ENCODE assay signal across 38 cellular contexts in genomic region chr3:190158261-190158660, GRCh38. TPM values are rescaled to one million over a fixed set of nuclear protein-coding genes. Genes with fewer than 3 reads are reported as not detected.
"Had no signal": no experiment of that assay in that cellular context is flagged by ENCODE, and none has a peak within 500 bp of the region (broad histone marks: within the 10 kb centered on the region; RNA-seq: fewer than 3 reads in every experiment).

No MANE protein-coding gene starts in this region.

- H3K4me1 ChIP-seq: body of pancreas, breast epithelium had no signal

- H3K36me3 Mint-ChIP-seq: activated CD4-positive, alpha-beta memory T cell treated with anti-CD3 and anti-CD28 coated beads for 36 hours; activated CD8-positive, alpha-beta memory T cell treated with anti-CD3 and anti-CD28 coated beads, Interleukin-2, amount 10 ng/mL, durations not matched to agents 7 days and 5 days; activated naive CD8-positive, alpha-beta T cell treated with anti-CD3 and anti-CD28 coated beads for 36 hours had no signal

- H3K9me3 ChIP-seq: adrenal gland, body of pancreas, breast epithelium had no signal

- H3K4me3 ChIP-seq: adrenal gland, body of pancreas, breast epithelium, cardiac muscle cell had no signal

- FAIRE-seq: TTC549 had no signal

- H3K27ac Mint-ChIP-seq: activated B cell treated with CpG ODN at 0.5 μM for 24 hours; activated CD4-positive, alpha-beta memory T cell treated with anti-CD3 and anti-CD28 coated beads for 36 hours; activated CD4-positive, alpha-beta T cell treated with anti-CD3 and anti-CD28 coated beads, Interleukin-2, amount 10 ng/mL, durations not matched to agents 24 days and 14 days; activated CD8-positive, alpha-beta memory T cell treated with anti-CD3 and anti-CD28 coated beads, Interleukin-2, amount 10 ng/mL, durations not matched to agents 7 days and 5 days; activated CD8-positive, alpha-beta T cell treated with anti-CD3 and anti-CD28 coated beads, Interleukin-2, amount 10 ng/mL, durations not matched to agents 7 days and 5 days; activated naive CD4-positive, alpha-beta T cell treated with anti-CD3 and anti-CD28 coated beads for 36 hours; activated naive CD4-positive, alpha-beta T cell treated with anti-CD3 and anti-CD28 coated beads, Interleukin-2, amount 50 U/mL, for 72 hours; activated naive CD8-positive, alpha-beta T cell treated with anti-CD3 and anti-CD28 coated beads for 36 hours; activated T-cell treated with anti-CD3 and anti-CD28 coated beads, Interleukin-2, amount 50 U/mL, for 24 hours; activated T-helper 2 cell treated with anti-CD3 and anti-CD28 coated beads, Interferon-gamma antibody, Interleukin-2, Interleukin-4, amounts not matched to agents 10 μg/mL and 5 μg/mL and 100 μg/mL, durations not matched to agents 14 hours and 24 hours and 36 hours; T-helper 1 cell treated with Interleukin-12 subunit alpha and Interleukin-12 subunit beta and Interleukin-4 antibody, amounts not matched to agents 30 μg/mL and 1 μg/mL, for 36 hours; T-helper 2 cell treated with Interferon-gamma antibody and Interleukin-4, amounts not matched to agents 5 μg/mL and 100 μg/mL, for 36 hours had no signal

- H3K4me1 Mint-ChIP-seq: activated B cell treated with CpG ODN at 0.5 μM for 24 hours; activated CD4-positive, alpha-beta T cell treated with anti-CD3 and anti-CD28 coated beads, Interleukin-2, amount 10 ng/mL, durations not matched to agents 24 days and 14 days; activated CD8-positive, alpha-beta memory T cell treated with anti-CD3 and anti-CD28 coated beads, Interleukin-2, amount 10 ng/mL, durations not matched to agents 7 days and 5 days; activated naive CD8-positive, alpha-beta T cell treated with anti-CD3 and anti-CD28 coated beads for 36 hours; central memory CD8-positive, alpha-beta T cell had no signal

- H3K9me3 Mint-ChIP-seq: activated B cell treated with CpG ODN at 0.5 μM for 24 hours; activated naive CD4-positive, alpha-beta T cell treated with anti-CD3 and anti-CD28 coated beads, Interleukin-2, amount 50 U/mL, for 72 hours; activated T-helper 2 cell treated with anti-CD3 and anti-CD28 coated beads, Interferon-gamma antibody, Interleukin-2, Interleukin-4, amounts not matched to agents 10 μg/mL and 5 μg/mL and 100 μg/mL, durations not matched to agents 14 hours and 24 hours and 36 hours; central memory CD8-positive, alpha-beta T cell; T-helper 1 cell treated with Interleukin-12 subunit alpha and Interleukin-12 subunit beta and Interleukin-4 antibody, amounts not matched to agents 30 μg/mL and 1 μg/mL, for 36 hours; T-helper 2 cell treated with Interferon-gamma antibody and Interleukin-4, amounts not matched to agents 5 μg/mL and 100 μg/mL, for 36 hours had no signal

- H3K27me3 ChIP-seq: adrenal gland, body of pancreas, brain microvascular endothelial cell, breast epithelium, cardiac muscle cell had no signal

- H3K36me3 ChIP-seq: adrenal gland, brain microvascular endothelial cell, breast epithelium, cardiac muscle cell had no signal

- H3K27me3 Mint-ChIP-seq: activated B cell treated with CpG ODN at 0.5 μM for 24 hours; activated CD8-positive, alpha-beta memory T cell treated with anti-CD3 and anti-CD28 coated beads, Interleukin-2, amount 10 ng/mL, durations not matched to agents 7 days and 5 days; activated naive CD8-positive, alpha-beta T cell treated with anti-CD3 and anti-CD28 coated beads for 36 hours had no signal

- H3K27ac ChIP-seq: body of pancreas, brain microvascular endothelial cell, breast epithelium, cardiac muscle cell, VCaP had no signal

- DNase-seq: activated B cell treated with CpG ODN at 0.5 μM for 24 hours; activated CD4-positive, alpha-beta memory T cell treated with anti-CD3 and anti-CD28 coated beads for 36 hours; activated CD4-positive, alpha-beta T cell treated with anti-CD3 and anti-CD28 coated beads for 4 hours; activated CD4-positive, alpha-beta T cell treated with anti-CD3 and anti-CD28 coated beads, Interleukin-2, amount 10 ng/mL, durations not matched to agents 24 days and 14 days; activated CD4-positive, alpha-beta T cell treated with anti-CD3 and anti-CD28 coated beads, Interleukin-2, amount 50 U/mL, for 1 hour; activated CD4-positive, alpha-beta T cell treated with anti-CD3 and anti-CD28 coated beads, Interleukin-2, amount 50 U/mL, for 4 hours; activated CD4-positive, CD25-positive, alpha-beta regulatory T cell treated with anti-CD3 and anti-CD28 coated beads, Interleukin-2, amount 50 U/mL, for 72 hours; activated CD8-positive, alpha-beta memory T cell treated with anti-CD3 and anti-CD28 coated beads for 24 hours; activated CD8-positive, alpha-beta memory T cell treated with anti-CD3 and anti-CD28 coated beads, Interleukin-2, amount 10 ng/mL, durations not matched to agents 7 days and 5 days; activated CD8-positive, alpha-beta memory T cell treated with anti-CD3 and anti-CD28 coated beads, Interleukin-2, amount 50 U/mL, for 48 hours; activated CD8-positive, alpha-beta T cell treated with anti-CD3 and anti-CD28 coated beads, Interleukin-2, amount 10 ng/mL, durations not matched to agents 7 days and 5 days; activated effector memory CD4-positive, alpha-beta T cell treated with Interleukin-2 at 50 U/mL for 16 hours; activated gamma-delta T cell; activated naive CD4-positive, alpha-beta T cell treated with anti-CD3 and anti-CD28 coated beads for 36 hours; activated naive CD4-positive, alpha-beta T cell treated with anti-CD3 and anti-CD28 coated beads, Interleukin-2, amount 50 U/mL, for 16 hours; activated naive CD8-positive, alpha-beta T cell treated with anti-CD3 and anti-CD28 coated beads for 36 hours; activated T-cell treated with anti-CD3 and anti-CD28 coated beads, Interleukin-2, amount 50 U/mL, for 24 hours; activated T-cell treated with anti-CD3 and anti-CD28 coated beads, Interleukin-2, amount 50 U/mL, for 48 hours; adrenal gland; amniotic stem cell; aorta; body of pancreas; brain microvascular endothelial cell; caudate nucleus; cerebellar nuclear complex; SW 1271; T-helper 1 cell; T-helper 2 cell; T-helper 9 cell had no signal

- ATAC-seq: activated CD8-positive, alpha-beta memory T cell treated with anti-CD3 and anti-CD28 coated beads, Interleukin-2, amount 10 ng/mL, durations not matched to agents 7 days and 5 days; activated CD8-positive, alpha-beta T cell treated with anti-CD3 and anti-CD28 coated beads, Interleukin-2, amount 10 ng/mL, durations not matched to agents 7 days and 5 days; activated naive CD4-positive, alpha-beta T cell treated with anti-CD3 and anti-CD28 coated beads, Interleukin-2, amount 50 U/mL, for 72 hours; body of pancreas had no signal

- H3K4me3 Mint-ChIP-seq: activated B cell treated with CpG ODN at 0.5 μM for 24 hours; activated CD4-positive, alpha-beta memory T cell treated with anti-CD3 and anti-CD28 coated beads for 36 hours; activated CD4-positive, alpha-beta T cell treated with anti-CD3 and anti-CD28 coated beads, Interleukin-2, amount 10 ng/mL, durations not matched to agents 24 days and 14 days; activated CD8-positive, alpha-beta memory T cell treated with anti-CD3 and anti-CD28 coated beads, Interleukin-2, amount 10 ng/mL, durations not matched to agents 7 days and 5 days; activated CD8-positive, alpha-beta T cell treated with anti-CD3 and anti-CD28 coated beads, Interleukin-2, amount 10 ng/mL, durations not matched to agents 7 days and 5 days; activated naive CD4-positive, alpha-beta T cell treated with anti-CD3 and anti-CD28 coated beads for 36 hours; activated naive CD8-positive, alpha-beta T cell treated with anti-CD3 and anti-CD28 coated beads for 36 hours; activated T-cell treated with anti-CD3 and anti-CD28 coated beads, Interleukin-2, amount 50 U/mL, for 24 hours; central memory CD8-positive, alpha-beta T cell; T-helper 1 cell treated with Interleukin-12 subunit alpha and Interleukin-12 subunit beta and Interleukin-4 antibody, amounts not matched to agents 30 μg/mL and 1 μg/mL, for 36 hours; T-helper 2 cell treated with Interferon-gamma antibody and Interleukin-4, amounts not matched to agents 5 μg/mL and 100 μg/mL, for 36 hours had no signal

RNA-seq across cellular contexts. Expression of gene P3H2, which starts 37.6 kb away (rescaled TPM):
- total RNA-seq: activated B cell treated with CpG ODN at 0.5 μM for 24 hours; activated CD4-positive, alpha-beta memory T cell treated with anti-CD3 and anti-CD28 coated beads for 36 hours; activated CD4-positive, alpha-beta T cell treated with anti-CD3 and anti-CD28 coated beads, Interleukin-2, amount 10 ng/mL, durations not matched to agents 24 days and 14 days; activated CD8-positive, alpha-beta memory T cell treated with anti-CD3 and anti-CD28 coated beads, Interleukin-2, amount 10 ng/mL, durations not matched to agents 7 days and 5 days; activated CD8-positive, alpha-beta T cell treated with anti-CD3 and anti-CD28 coated beads, Interleukin-2, amount 10 ng/mL, durations not matched to agents 7 days and 5 days; activated naive CD4-positive, alpha-beta T cell treated with anti-CD3 and anti-CD28 coated beads for 36 hours; activated naive CD4-positive, alpha-beta T cell treated with anti-CD3 and anti-CD28 coated beads, Interleukin-2, amount 50 U/mL, for 72 hours; activated naive CD8-positive, alpha-beta T cell treated with anti-CD3 and anti-CD28 coated beads for 36 hours; activated T-helper 2 cell treated with anti-CD3 and anti-CD28 coated beads, Interferon-gamma antibody, Interleukin-2, Interleukin-4, amounts not matched to agents 10 μg/mL and 5 μg/mL and 100 μg/mL, durations not matched to agents 14 hours and 24 hours and 36 hours had no signal
